Comparison of ENCODE assay signal across 1 cellular context in genomic region chr18:9403795-9404564, GRCh38.
TF ChIP-seq lines count a peak whose summit lies in the region.

No MANE protein-coding gene starts in this region.

TF ChIP-seq in HepG2, 621 proteins besides CTCF, POLR2A, EP300 and RAD21 (continued from another document):
- TF ChIP-seq HMGXB4 (CRISPR knock-in tag; IDR thresholded peaks at IDR 0.05; ENCODE audit: borderline replicate concordance in 1 of 2, low read depth in 1 of 2): 0 out of 4 replicates have a peak, but pooled peaks of 1 of the 2 experiments have one; percentile 18
- TF ChIP-seq ZMYM4 (CRISPR knock-in tag; IDR thresholded peaks at IDR 0.05): peak; percentile 82
- TF ChIP-seq POGZ (CRISPR knock-in tag; IDR thresholded peaks at IDR 0.05): peak; percentile 75
- TF ChIP-seq CHCHD3 (CRISPR knock-in tag; IDR thresholded peaks at IDR 0.05): no peak
- 0 out of 2 replicates have a peak, but pooled peaks have one; percentile 56 for TF ChIP-seq ADNP (CRISPR knock-in tag; IDR thresholded peaks at IDR 0.05)
- TF ChIP-seq ZNF232 (CRISPR knock-in tag; IDR thresholded peaks at IDR 0.05; ENCODE audit: borderline replicate concordance): 0 out of 2 replicates have a peak, but pooled peaks have one; percentile 58
- peak; percentile 43; the same call in 1 of the 2 replicates for TF ChIP-seq HOXA3 (CRISPR knock-in tag; IDR thresholded peaks at IDR 0.05)
- TF ChIP-seq STAG1 (CRISPR knock-in tag; IDR thresholded peaks at IDR 0.05): peak; percentile 50
- peak; percentile 67; the same call in 1 of the 2 replicates for TF ChIP-seq HNF4G (IDR thresholded peaks at IDR 0.05; ENCODE audit: borderline replicate concordance, low read depth, low read length)
- TF ChIP-seq HNF4G (CRISPR knock-in tag; IDR thresholded peaks at IDR 0.05; ENCODE audit: borderline replicate concordance, low read depth): peak; percentile 61; the same call in 1 of the 2 replicates
- TF ChIP-seq RFXANK (CRISPR knock-in tag; IDR thresholded peaks at IDR 0.05): no peak
- peak; percentile 96 for TF ChIP-seq ZBTB33 (CRISPR knock-in tag; IDR thresholded peaks at IDR 0.05)
- no peak for TF ChIP-seq RARA (CRISPR knock-in tag; IDR thresholded peaks at IDR 0.05)
- TF ChIP-seq HNF4A (CRISPR knock-in tag; IDR thresholded peaks at IDR 0.05): peak; percentile 73
- TF ChIP-seq TIGD3 (CRISPR knock-in tag; IDR thresholded peaks at IDR 0.05; ENCODE audit: borderline replicate concordance): no peak
- TF ChIP-seq ZBTB4 (CRISPR knock-in tag; IDR thresholded peaks at IDR 0.05; ENCODE audit: borderline replicate concordance): peak; percentile 51; the same call in 1 of the 2 replicates
- TF ChIP-seq ZBTB38 (CRISPR knock-in tag; IDR thresholded peaks at IDR 0.05): peak; percentile 43; the same call in 1 of the 2 replicates
- peak; percentile 18 for TF ChIP-seq SKI (IDR thresholded peaks at IDR 0.05; ENCODE audit: partially characterized antibody)
TF ChIP-seq in HepG2: peak in this region for 18.
